In the genomic region with DNA sequence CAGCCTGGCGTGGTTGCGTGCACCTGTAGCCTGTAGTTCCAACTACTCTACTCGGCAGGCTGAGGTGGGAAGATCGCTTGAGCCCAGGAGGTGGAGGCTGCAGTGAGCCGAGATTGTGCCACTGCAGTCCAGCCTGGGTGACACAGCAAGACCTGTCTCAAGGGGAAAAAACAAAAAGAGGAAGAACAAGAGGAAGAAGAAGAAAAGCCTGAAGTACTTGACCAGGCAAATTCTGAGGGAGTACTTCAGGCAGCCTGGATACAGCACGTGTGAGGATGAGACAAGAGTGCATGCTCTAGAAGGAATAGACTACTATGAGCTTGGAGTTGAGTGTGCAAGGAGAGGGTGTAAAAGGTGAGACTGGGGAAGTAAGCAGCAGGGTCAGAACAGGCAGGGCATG, we compare ENCODE assay signal across 1 cellular context.
TF ChIP-seq lines count a peak whose summit lies in the region.

No MANE protein-coding gene starts in this region.

TF ChIP-seq in H1, 55 proteins besides CTCF, POLR2A, EP300 and RAD21:
- TF ChIP-seq, protein P1, sequence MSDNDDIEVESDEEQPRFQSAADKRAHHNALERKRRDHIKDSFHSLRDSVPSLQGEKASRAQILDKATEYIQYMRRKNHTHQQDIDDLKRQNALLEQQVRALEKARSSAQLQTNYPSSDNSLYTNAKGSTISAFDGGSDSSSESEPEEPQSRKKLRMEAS (IDR thresholded peaks at IDR 0.05): peak; percentile 39; the same call in 1 of the 2 replicates
- no peak for TF ChIP-seq KDM4A (IDR thresholded peaks at IDR 0.05; ENCODE audit: low read depth, low read length, severe bottlenecking)
TF ChIP-seq in H1: peak in this region for 1.
